In genomic region chr4:175246941-175247340, GRCh38 we compare ENCODE assay signal across 16 cellular contexts.
A peak's percentile ranks its signal among the peaks of the same experiment; 100 is the strongest.
DNase-seq lines count a peak whose midpoint lies in the region; ATAC-seq, FAIRE-seq and TF ChIP-seq lines count a peak whose summit lies in the region.
"Had no signal": no experiment of that assay in that cellular context is flagged by ENCODE, and none has a peak within 500 bp of the region (broad histone marks: within the 10 kb centered on the region; RNA-seq: fewer than 3 reads in every experiment).

No MANE protein-coding gene starts in this region.

- H3K4me2 ChIP-seq in osteoblast (ENCODE audit: insufficient read depth, low read length), result no peak overlapping the region
- H3K4me2 ChIP-seq: A549, KMS-11 had no signal

- DNase-seq in EL (peak; percentile 32), RWPE2 (ENCODE audit: low spot score) (no peak), bronchial epithelial cell (ENCODE audit: low read depth) (peak; percentile 33), osteoblast (ENCODE audit: insufficient read length, low spot score, missing footprints) (no peak), foreskin keratinocyte (no peak)
- no peak for DNase-seq in stimulated activated CD4-positive, alpha-beta T cell treated with anti-CD3 and anti-CD28 coated beads, Interleukin-4, amount 100 ng/mL, for 24 hours
- DNase-seq in activated effector memory CD4-positive, alpha-beta T cell treated with anti-CD3 and anti-CD28 coated beads, Interleukin-2, amount 50 U/mL, for 16 hours, result no peak
- no peak for DNase-seq in stimulated activated naive CD4-positive, alpha-beta T cell treated with Interleukin-2 at 50 U/mL for 16 hours (lab: John Stamatoyannopoulos, UW)
- DNase-seq: H7, MM.1S, NCI-H1092 treated with DMSO at 0.1 percent for 48 hours, NCI-H1694, NCI-H2227 treated with DMSO at 0.1 percent for 48 hours, NCI-H524 had no signal

- ATAC-seq in RWPE2 (ENCODE audit: low read depth) (peak; percentile 36; the same call in 1 of the 3 replicates), foreskin keratinocyte (no peak)
- ATAC-seq: A549 had no signal

- no peaks in the 10 kb centered on the region for H3K9me3 ChIP-seq in RWPE2 (ENCODE audit: severe bottlenecking)
- no peaks in the 10 kb centered on the region for H3K9me3 ChIP-seq in osteoblast (ENCODE audit: low read depth, low read length)
- H3K9me3 ChIP-seq: A549 had no signal

- H3K4me1 ChIP-seq in RWPE2 (ENCODE audit: insufficient read depth, poor library complexity, severe bottlenecking) (peaks cover 4% of the 10 kb centered on the region), osteoblast (ENCODE audit: insufficient read depth, low read length) (no peaks in the 10 kb centered on the region), foreskin keratinocyte (no peaks in the 10 kb centered on the region)
- H3K4me1 ChIP-seq: A549 had no signal

- no peaks in the 10 kb centered on the region for H3K79me2 ChIP-seq in osteoblast (ENCODE audit: insufficient read depth, low read length)

- no peak overlapping the region for H3K27ac ChIP-seq in RWPE2 (ENCODE audit: poor library complexity, severe bottlenecking)
- no peak overlapping the region for H3K27ac ChIP-seq in osteoblast (ENCODE audit: low read depth, low read length)
- H3K27ac ChIP-seq in foreskin keratinocyte, result no peak overlapping the region
- H3K27ac ChIP-seq: A549, KMS-11 had no signal

- H3K27me3 ChIP-seq in RWPE2 (ENCODE audit: insufficient read depth, poor library complexity, severe bottlenecking) (no peaks in the 10 kb centered on the region), bronchial epithelial cell (ENCODE audit: control insufficient read depth, insufficient read depth, low read length) (no peaks in the 10 kb centered on the region), osteoblast (ENCODE audit: insufficient read depth, low read length) (no peaks in the 10 kb centered on the region), foreskin keratinocyte (no peaks in the 10 kb centered on the region)

- H3K4me3 ChIP-seq in RWPE2 (ENCODE audit: severe bottlenecking) (no peak overlapping the region), bronchial epithelial cell (ENCODE audit: low read depth, low read length) (no peak overlapping the region), osteoblast (ENCODE audit: insufficient read depth, low read length) (no peak overlapping the region)
- H3K4me3 ChIP-seq: A549 had no signal

- TF ChIP-seq CTCF in RWPE2 (IDR thresholded peaks at IDR 0.05; ENCODE audit: poor library complexity, severe bottlenecking) (no peak), bronchial epithelial cell (IDR thresholded peaks at IDR 0.05; ENCODE audit: insufficient read depth, low read length, severe bottlenecking) (no peak), osteoblast (IDR thresholded peaks at IDR 0.05; ENCODE audit: extremely low read depth, low read depth, low read length) (no peak), foreskin keratinocyte (conservative IDR thresholded peaks at IDR 0.05) (no peak)

- no peaks in the 10 kb centered on the region for H4K20me1 ChIP-seq in osteoblast (ENCODE audit: insufficient read depth, low read length)

- no peak for FAIRE-seq in bronchial epithelial cell (lab: Jason Lieb, UNC)
- FAIRE-seq: A549 had no signal

- H2AFZ ChIP-seq in osteoblast (ENCODE audit: low read length), result peak overlapping the region; percentile 12

- no peaks in the 10 kb centered on the region for H3K36me3 ChIP-seq in RWPE2 (ENCODE audit: low read depth)
- no peaks in the 10 kb centered on the region for H3K36me3 ChIP-seq in bronchial epithelial cell (ENCODE audit: control insufficient read depth, insufficient read depth, low read length)
- no peaks in the 10 kb centered on the region for H3K36me3 ChIP-seq in osteoblast (ENCODE audit: insufficient read depth, low read length)

Comparison
In these comparisons a context has a peak if more than half of its experiments do, and no peak if none do; other contexts are left out.
1. DNase-seq: peak in EL (single experiment) and bronchial epithelial cell (single experiment); none in RWPE2 (single experiment), osteoblast (single experiment), foreskin keratinocyte (0 of 2), stimulated activated CD4-positive, alpha-beta T cell treated with anti-CD3 and anti-CD28 coated beads, Interleukin-4, amount 100 ng/mL, for 24 hours (single experiment), activated effector memory CD4-positive, alpha-beta T cell treated with anti-CD3 and anti-CD28 coated beads, Interleukin-2, amount 50 U/mL, for 16 hours (single experiment) and stimulated activated naive CD4-positive, alpha-beta T cell treated with Interleukin-2 at 50 U/mL for 16 hours (single experiment).